Comparison of ENCODE assay signal across 13 cellular contexts in genomic region chr2:176583530-176584101, GRCh38.
DNase-seq lines count a peak whose midpoint lies in the region; ATAC-seq and TF ChIP-seq lines count a peak whose summit lies in the region.
"Had no signal": no experiment of that assay in that cellular context is flagged by ENCODE, and none has a peak within 500 bp of the region (broad histone marks: within the 10 kb centered on the region; RNA-seq: fewer than 3 reads in every experiment).

No MANE protein-coding gene starts in this region.

- H3K9ac ChIP-seq in SK-N-MC (ENCODE audit: insufficient read length), result no peak overlapping the region

- peak; percentile 15 for DNase-seq in activated CD4-positive, alpha-beta T cell treated with anti-CD3 and anti-CD28 coated beads for 36 hours
- DNase-seq in activated CD4-positive, alpha-beta T cell treated with anti-CD3 and anti-CD28 coated beads, Interleukin-2, amount 50 U/mL, for 4 hours, result no peak
- no peak for DNase-seq in SK-N-MC (ENCODE audit: low read depth, low spot score)
- peak; percentile 19 for DNase-seq in fibroblast of the aortic adventitia (ENCODE audit: low read depth)
- DNase-seq in transverse colon, result peak; percentile 9
- DNase-seq in 8988T, result no peak
- DNase-seq in GM19240 (ENCODE audit: insufficient read length, low spot score), result no peak
- no peak for DNase-seq in NCI-H2107 treated with DMSO at 0.1 percent for 48 hours (lab: John Stamatoyannopoulos, UW; ENCODE audit: unreplicated experiment)
- DNase-seq: activated effector memory CD4-positive, alpha-beta T cell treated with anti-CD3 and anti-CD28 coated beads, Interleukin-2, amount 50 U/mL, for 16 hours; NCI-H1694; stimulated activated naive B cell treated with anti-CD40 and anti-IgM and Interleukin-4, amounts not matched to agents 10 μg/mL and 1 μg/mL and 100 μg/mL, for 72 hours had no signal

- no peak for TF ChIP-seq EP300 in transverse colon (IDR thresholded peaks at IDR 0.05; ENCODE audit: low read depth)

- no peaks in the 10 kb centered on the region for H3K36me3 ChIP-seq in SK-N-MC (ENCODE audit: insufficient read depth, low read length)
- no peaks in the 10 kb centered on the region for H3K36me3 ChIP-seq in transverse colon

- no peaks in the 10 kb centered on the region for H3K27me3 ChIP-seq in transverse colon

- intact Hi-C loops in activated CD4-positive, alpha-beta T cell treated with anti-CD3 and anti-CD28 coated beads for 36 hours (cut with DNase I, micrococcal nuclease), result no loop called here
- intact Hi-C loops in transverse colon (cut with DNase I; ENCODE audit: low total_unique reads), result no loop called here

- TF ChIP-seq POLR2A in transverse colon (IDR thresholded peaks at IDR 0.05), result no peak

- H3K27ac ChIP-seq in SK-N-MC (peak overlapping the region; percentile 22; the same call in 1 of the 2 replicates), transverse colon (peak overlapping the region; percentile 0 to 42 (median 16))

- H3K9me3 Mint-ChIP-seq in activated CD4-positive, alpha-beta T cell treated with anti-CD3 and anti-CD28 coated beads for 36 hours (ENCODE audit: low read depth), result no peaks in the 10 kb centered on the region
- H3K9me3 Mint-ChIP-seq: neural crest cell had no signal

- H3K4me1 Mint-ChIP-seq in activated CD4-positive, alpha-beta T cell treated with anti-CD3 and anti-CD28 coated beads for 36 hours, result peaks cover 2% of the 10 kb centered on the region
- H3K4me1 Mint-ChIP-seq: stimulated activated naive B cell treated with anti-CD40 and anti-IgM and Interleukin-4, amounts not matched to agents 10 μg/mL and 1 μg/mL and 100 μg/mL, for 72 hours had no signal

- in situ Hi-C loops in transverse colon (cut with MboI; ENCODE audit: low pct_ligation_motif_present in 1 of 4, low pct_unique_long_range_greater_than_20kb in 1 of 4, low sequenced_read_pairs in 3 of 4), result no loop called here

- ATAC-seq in activated CD4-positive, alpha-beta T cell treated with anti-CD3 and anti-CD28 coated beads for 36 hours, result no peak
- ATAC-seq: stimulated activated naive B cell treated with anti-CD40 and anti-IgM and Interleukin-4, amounts not matched to agents 10 μg/mL and 1 μg/mL and 100 μg/mL, for 72 hours; WTC11 had no signal

- no peak overlapping the region for H3K4me3 Mint-ChIP-seq in activated CD4-positive, alpha-beta T cell treated with anti-CD3 and anti-CD28 coated beads for 36 hours
- H3K4me3 Mint-ChIP-seq: neural crest cell; stimulated activated naive B cell treated with anti-CD40 and anti-IgM and Interleukin-4, amounts not matched to agents 10 μg/mL and 1 μg/mL and 100 μg/mL, for 72 hours; WTC11 had no signal

- CTCF ChIA-PET in activated CD4-positive, alpha-beta T cell treated with anti-CD3 and anti-CD28 coated beads for 36 hours (lab: Charles Lee), result interaction anchor here (1.0 kb wide), 1 partner anchor 68 kb away, joined by 6 read pairs; no protein-coding TSS in a partner anchor

- H3K9me3 ChIP-seq in SK-N-MC (ENCODE audit: low read depth, low read length) (no peaks in the 10 kb centered on the region), transverse colon (no peaks in the 10 kb centered on the region)

- H3K4me1 ChIP-seq in transverse colon, result peaks cover 0 to 41% (median 32%) of the 10 kb centered on the region in 4 donors

- TF ChIP-seq CTCF in fibroblast of the aortic adventitia (IDR thresholded peaks at IDR 0.05; ENCODE audit: insufficient read depth, low read length) (no peak), transverse colon (IDR thresholded peaks at IDR 0.05) (no peak)

- no peak overlapping the region for H3K27ac Mint-ChIP-seq in activated CD4-positive, alpha-beta T cell treated with anti-CD3 and anti-CD28 coated beads for 36 hours
- H3K27ac Mint-ChIP-seq: WTC11 had no signal

- 23 to 37% methylated on average over 7 of the region's 7 CpGs for WGBS in transverse colon (ENCODE audit: low coverage in 1 of 2), 2 donors

- peaks cover 21% of the 10 kb centered on the region for H3K27me3 Mint-ChIP-seq in activated CD4-positive, alpha-beta T cell treated with anti-CD3 and anti-CD28 coated beads for 36 hours

- POLR2A ChIA-PET in activated CD4-positive, alpha-beta T cell treated with anti-CD3 and anti-CD28 coated beads for 36 hours (lab: Charles Lee), result no interaction called here

- no peak overlapping the region for H3K4me3 ChIP-seq in SK-N-MC
- no peak overlapping the region for H3K4me3 ChIP-seq in fibroblast of the aortic adventitia (ENCODE audit: low read depth, low read length)
- no peak overlapping the region for H3K4me3 ChIP-seq in transverse colon

- H3K36me3 Mint-ChIP-seq in activated CD4-positive, alpha-beta T cell treated with anti-CD3 and anti-CD28 coated beads for 36 hours (ENCODE audit: low read depth), result no peaks in the 10 kb centered on the region
- H3K36me3 Mint-ChIP-seq: stimulated activated naive B cell treated with anti-CD40 and anti-IgM and Interleukin-4, amounts not matched to agents 10 μg/mL and 1 μg/mL and 100 μg/mL, for 72 hours; WTC11 had no signal

Comparison
In these comparisons a context has a peak if more than half of its experiments do, and no peak if none do; other contexts are left out.
1. DNase-seq: peak in activated CD4-positive, alpha-beta T cell treated with anti-CD3 and anti-CD28 coated beads for 36 hours (single experiment), fibroblast of the aortic adventitia (single experiment) and transverse colon (single experiment); none in activated CD4-positive, alpha-beta T cell treated with anti-CD3 and anti-CD28 coated beads, Interleukin-2, amount 50 U/mL, for 4 hours (0 of 2), SK-N-MC (single experiment), 8988T (single experiment), GM19240 (single experiment) and NCI-H2107 treated with DMSO at 0.1 percent for 48 hours (single experiment).